ENCODE assay signal across 22 cellular contexts in the genomic region with DNA sequence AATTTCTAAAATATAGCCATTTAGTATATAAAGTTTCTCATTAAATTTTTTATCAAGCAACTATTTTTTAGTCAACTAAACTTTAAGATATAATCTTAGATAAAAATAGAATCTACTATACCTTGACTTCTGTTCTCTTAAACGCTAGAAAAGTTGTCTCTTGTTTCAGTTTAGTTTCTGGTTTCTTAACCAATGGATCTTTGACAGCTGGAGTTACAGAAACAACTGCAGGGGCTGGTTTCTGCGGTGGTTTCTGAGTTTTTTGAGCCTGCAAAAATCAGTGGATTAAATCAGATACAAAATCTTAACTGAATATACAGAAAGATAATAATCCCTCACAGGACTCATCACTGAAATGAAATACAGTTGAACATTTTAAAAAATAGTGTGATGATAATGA.
"Had no signal": no experiment of that assay in that cellular context is flagged by ENCODE, and none has a peak within 500 bp of the region (broad histone marks: within the 10 kb centered on the region; RNA-seq: fewer than 3 reads in every experiment).

No MANE protein-coding gene starts in this region.

- H3K27ac Mint-ChIP-seq: stimulated activated naive B cell treated with anti-CD40 and anti-IgM and Interleukin-4, amounts not matched to agents 10 μg/mL and 1 μg/mL and 100 μg/mL, for 72 hours had no signal

- H3K9me3 Mint-ChIP-seq: naive thymus-derived CD8-positive, alpha-beta T cell; stimulated activated naive B cell treated with anti-CD40 and anti-IgM and Interleukin-4, amounts not matched to agents 10 μg/mL and 1 μg/mL and 100 μg/mL, for 72 hours had no signal

- H3K4me1 Mint-ChIP-seq: naive thymus-derived CD8-positive, alpha-beta T cell; stimulated activated naive B cell treated with anti-CD40 and anti-IgM and Interleukin-4, amounts not matched to agents 10 μg/mL and 1 μg/mL and 100 μg/mL, for 72 hours had no signal

- H3K9me3 ChIP-seq: gastrocnemius medialis, heart right ventricle, neutrophil, psoas muscle, right lobe of liver, spleen, stomach, thoracic aorta, transverse colon had no signal

- H3K27me3 Mint-ChIP-seq: naive thymus-derived CD8-positive, alpha-beta T cell; stimulated activated naive B cell treated with anti-CD40 and anti-IgM and Interleukin-4, amounts not matched to agents 10 μg/mL and 1 μg/mL and 100 μg/mL, for 72 hours had no signal

- ATAC-seq: gastrocnemius medialis; heart right ventricle; left lobe of liver; naive thymus-derived CD8-positive, alpha-beta T cell; psoas muscle; right lobe of liver; stimulated activated naive B cell treated with anti-CD40 and anti-IgM and Interleukin-4, amounts not matched to agents 10 μg/mL and 1 μg/mL and 100 μg/mL, for 72 hours had no signal

- H3K27me3 ChIP-seq: dorsolateral prefrontal cortex, gastrocnemius medialis, heart right ventricle, neutrophil, right lobe of liver, spleen, stomach, transverse colon had no signal

- H3K4me3 ChIP-seq: dorsolateral prefrontal cortex, gastrocnemius medialis, heart right ventricle, psoas muscle, right lobe of liver, spleen, stomach, thoracic aorta, transverse colon had no signal

- DNase-seq: cortex of kidney; dorsolateral prefrontal cortex; effector CD8-positive, alpha-beta T cell; gastrocnemius medialis; heart right ventricle; hypothalamus; mammary epithelial cell; naive thymus-derived CD8-positive, alpha-beta T cell; psoas muscle; retina; right lobe of liver; spleen; stimulated activated CD4-positive, alpha-beta T cell treated with anti-CD3 and anti-CD28 coated beads, Interleukin-15, amount 100 ng/mL, for 24 hours; stimulated activated CD4-positive, alpha-beta T cell treated with anti-CD3 and anti-CD28 coated beads, Interleukin-2, amount 100 ng/mL, for 24 hours; stimulated activated CD4-positive, alpha-beta T cell treated with anti-CD3 and anti-CD28 coated beads, Interleukin-4, amount 100 ng/mL, for 4 hours; stimulated activated naive B cell treated with anti-CD40 and anti-IgM and Interleukin-4, amounts not matched to agents 10 μg/mL and 1 μg/mL and 100 μg/mL, for 72 hours; stomach; substantia nigra; transverse colon had no signal

- H3K4me1 ChIP-seq: gastrocnemius medialis, heart right ventricle, psoas muscle, right lobe of liver, spleen had no signal

- H3K4me3 Mint-ChIP-seq: naive thymus-derived CD8-positive, alpha-beta T cell; stimulated activated naive B cell treated with anti-CD40 and anti-IgM and Interleukin-4, amounts not matched to agents 10 μg/mL and 1 μg/mL and 100 μg/mL, for 72 hours had no signal

- H3K27ac ChIP-seq: dorsolateral prefrontal cortex, gastrocnemius medialis, heart right ventricle, neutrophil, psoas muscle, right lobe of liver, spleen, stomach, thoracic aorta, transverse colon had no signal
